Comparison of ENCODE assay signal across 8 cellular contexts in the genomic region with DNA sequence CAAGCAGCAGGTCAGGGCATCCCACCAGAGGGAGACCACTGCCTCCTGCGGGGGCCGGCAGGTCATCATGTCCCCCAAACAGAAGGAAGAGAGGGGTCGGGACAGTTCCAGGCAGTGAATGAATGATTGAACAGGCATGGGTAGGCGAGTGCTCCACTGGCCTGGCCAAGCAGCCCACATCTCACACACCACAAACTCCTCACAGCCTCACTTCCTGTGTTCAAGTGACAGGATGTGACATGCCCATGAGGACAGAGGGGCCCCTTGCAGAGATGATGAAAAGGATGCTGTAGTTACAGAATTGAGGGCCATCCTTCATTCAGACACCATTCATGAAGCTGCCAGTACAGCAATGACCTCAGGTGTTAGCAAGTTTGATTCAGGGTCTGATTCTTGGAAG. TPM values are rescaled to one million over a fixed set of nuclear protein-coding genes. Genes with fewer than 3 reads are reported as not detected.
A peak's percentile ranks its signal among the peaks of the same experiment; 100 is the strongest.
DNase-seq lines count a peak whose midpoint lies in the region; ATAC-seq and TF ChIP-seq lines count a peak whose summit lies in the region.

No MANE protein-coding gene starts in this region.

- TF ChIP-seq EP300 in suprapubic skin (IDR thresholded peaks at IDR 0.05), result no peak

- no peak overlapping the region for H4K91ac ChIP-seq in mesenchymal stem cell (ENCODE audit: low read length)

- H3K27me3 Mint-ChIP-seq in natural killer cell (ENCODE audit: low read depth in 2 of 2), result peaks cover 0 to 5% of the 10 kb centered on the region in 2 donors

- no peak for TF ChIP-seq POLR2A in suprapubic skin (IDR thresholded peaks at IDR 0.05)

- no peak overlapping the region for H3K4me2 ChIP-seq in mesenchymal stem cell (ENCODE audit: low read length, poor library complexity, severe bottlenecking)
- no peak overlapping the region for H3K4me2 ChIP-seq in GM23248 (ENCODE audit: unreplicated experiment)

- no peaks in the 10 kb centered on the region for H3F3A ChIP-seq in GM23248 (ENCODE audit: insufficient read depth)

- H3K4me3 ChIP-seq in suprapubic skin (no peak overlapping the region), mesenchymal stem cell (ENCODE audit: insufficient read depth in 1 of 2, low read depth in 1 of 2, low read length in 2 of 2) (no peak overlapping the region), GM23248 (no peak overlapping the region)

- no peak overlapping the region for H3K18ac ChIP-seq in mesenchymal stem cell (ENCODE audit: low read depth in 1 of 2, low read length in 2 of 2)

- H3K9ac ChIP-seq in mesenchymal stem cell (ENCODE audit: low read length) (no peak overlapping the region), GM23248 (no peak overlapping the region)

- no peak overlapping the region for H2AK5ac ChIP-seq in mesenchymal stem cell (ENCODE audit: low read length, severe bottlenecking)

- no peaks in the 10 kb centered on the region for H3K9me3 Mint-ChIP-seq in natural killer cell

- H4K8ac ChIP-seq in mesenchymal stem cell (ENCODE audit: low read length), result no peak overlapping the region

- H4K20me1 ChIP-seq in GM23248 (ENCODE audit: insufficient read depth), result no peaks in the 10 kb centered on the region

- H2BK5ac ChIP-seq in mesenchymal stem cell (ENCODE audit: low read depth, low read length, poor library complexity, severe bottlenecking), result no peak overlapping the region

- no peak overlapping the region for H2BK120ac ChIP-seq in mesenchymal stem cell (ENCODE audit: low read depth, low read length)

- no peaks in the 10 kb centered on the region for H3K9me3 ChIP-seq in suprapubic skin
- H3K9me3 ChIP-seq in mesenchymal stem cell (ENCODE audit: control insufficient read depth, low read length), result no peaks in the 10 kb centered on the region
- H3K9me3 ChIP-seq in GM23248 (ENCODE audit: low read depth), result no peaks in the 10 kb centered on the region

- H3K27ac ChIP-seq in suprapubic skin (no peak overlapping the region), mesenchymal stem cell (ENCODE audit: low read length, poor library complexity, severe bottlenecking) (no peak overlapping the region), GM23248 (no peak overlapping the region)

- no peak for TF ChIP-seq CTCF in natural killer cell (IDR thresholded peaks at IDR 0.05)
- TF ChIP-seq CTCF in suprapubic skin (IDR thresholded peaks at IDR 0.05), result no peak

- H2BK12ac ChIP-seq in mesenchymal stem cell (ENCODE audit: low read length in 2 of 2), result no peak overlapping the region

- H3K36me3 ChIP-seq in suprapubic skin, result no peaks in the 10 kb centered on the region
- no peaks in the 10 kb centered on the region for H3K36me3 ChIP-seq in mesenchymal stem cell (ENCODE audit: control insufficient read depth in 1 of 2, insufficient read depth in 2 of 2, low read depth in 1 of 2, low read length in 2 of 2)
- no peaks in the 10 kb centered on the region for H3K36me3 ChIP-seq in GM23248 (ENCODE audit: low read depth)

- H3K27me3 ChIP-seq in suprapubic skin (peaks cover 26% of the 10 kb centered on the region), mesenchymal stem cell (ENCODE audit: control insufficient read depth in 1 of 2, insufficient read depth in 1 of 2, low read length in 2 of 2) (peaks cover 18 to 42% of the 10 kb centered on the region in 2 experiments), GM23248 (replicated peaks; ENCODE audit: insufficient read depth) (peaks cover 25% of the 10 kb centered on the region)

- no peaks in the 10 kb centered on the region for H3K79me1 ChIP-seq in mesenchymal stem cell (replicated peaks; ENCODE audit: low read length, poor library complexity, severe bottlenecking)

- ATAC-seq in GM18511 (IDR thresholded peaks at IDR 0.05; ENCODE audit: unreplicated experiment), result peak; percentile 64
- peak; percentile 48 for ATAC-seq in HG02759 (IDR thresholded peaks at IDR 0.05; ENCODE audit: unreplicated experiment)
- ATAC-seq in natural killer cell, result peak; percentile 71 to 86 (median 79)

- in situ Hi-C loops in GM23248 (cut with MboI), result no loop called here

- H2BK15ac ChIP-seq in mesenchymal stem cell (ENCODE audit: low read depth, poor library complexity, severe bottlenecking), result no peak overlapping the region

- H3K79me2 ChIP-seq in GM23248 (ENCODE audit: insufficient read depth), result no peaks in the 10 kb centered on the region

- intact Hi-C loops in natural killer cell (cut with micrococcal nuclease), result loop anchor here (1.0 to 2.0 kb wide), 3 partner anchors 29 to 57 kb away; no protein-coding TSS in a partner anchor

- H3K4ac ChIP-seq in mesenchymal stem cell (ENCODE audit: low read depth in 1 of 2, low read length in 2 of 2), result no peak overlapping the region

- H3K9me2 ChIP-seq in GM23248 (ENCODE audit: insufficient read depth), result no peaks in the 10 kb centered on the region

- peak overlapping the region; percentile 93 to 94 for H3K27ac Mint-ChIP-seq in natural killer cell

- peaks cover 55 to 70% of the 10 kb centered on the region in 2 donors for H3K4me1 Mint-ChIP-seq in natural killer cell

- no peak overlapping the region for H3K14ac ChIP-seq in mesenchymal stem cell (ENCODE audit: low read length in 2 of 2)

- peak; percentile 12 for DNase-seq in T-helper 9 cell
- peak; percentile 62 for DNase-seq in natural killer cell
- no peak for DNase-seq in NCI-H2029 (lab: John Stamatoyannopoulos, UW)
- no peak for DNase-seq in suprapubic skin (ENCODE audit: low spot score in 2 of 2)
- DNase-seq in mesenchymal stem cell, result no peak
- no peak for DNase-seq in GM23248

- no peaks in the 10 kb centered on the region for H3K36me3 Mint-ChIP-seq in natural killer cell

- peaks cover 18% of the 10 kb centered on the region for H3K4me1 ChIP-seq in suprapubic skin
- H3K4me1 ChIP-seq in mesenchymal stem cell (ENCODE audit: control insufficient read depth, insufficient read depth, low read depth, low read length), result peaks cover 15% of the 10 kb centered on the region
- H3K4me1 ChIP-seq in GM23248 (ENCODE audit: insufficient read depth), result no peaks in the 10 kb centered on the region

- H2AFZ ChIP-seq in mesenchymal stem cell (ENCODE audit: low read depth, low read length) (no peak overlapping the region), GM23248 (no peak overlapping the region)

- 89% methylated on average over 4 of the region's 4 CpGs for WGBS in suprapubic skin
- WGBS in mesenchymal stem cell, result 95% methylated on average over 2 of the region's 4 CpGs
- 76 to 95% methylated on average over 4 of the region's 4 CpGs for WGBS in GM23248 (ENCODE audit: low coverage in 1 of 2, low lambda C conversion rate in 2 of 2, missing lambda C conversion rate in 2 of 2), 2 experiments

- no peak overlapping the region for H3K23ac ChIP-seq in mesenchymal stem cell (ENCODE audit: low read length in 2 of 2)

- H3K4me3 Mint-ChIP-seq in natural killer cell, result peak overlapping the region; percentile 69

RNA-seq across cellular contexts. Expression of gene IQSEC1, which starts 3.7 kb away (rescaled TPM):
- total RNA-seq in natural killer cell, result 100 to 1,000 TPM; 124 to 189 (median 138) TPM
- 10 to 100 TPM; 26.7 to 52.4 (median 35.5) TPM for total RNA-seq in suprapubic skin
- polyA plus RNA-seq in mesenchymal stem cell (2013, experiment 1 of 2), result 17.8 TPM
- 17.1 TPM for polyA plus RNA-seq in mesenchymal stem cell (2013, experiment 2 of 2)
- 21.2 and 21.6 TPM in 2 replicates for total RNA-seq in GM23248 (2014; rRNA removed; shearing (Covaris generic))
- polyA plus RNA-seq in GM23248 (2016; fragmentation: Nextera tagmentation; extraction: Ambion mirVana), result 5.1 and 5.2 TPM in 2 replicates

Comparison
In these comparisons a context has a peak if more than half of its experiments do, and no peak if none do; other contexts are left out.
1. DNase-seq: peak in T-helper 9 cell (single experiment) and natural killer cell (single experiment); none in NCI-H2029 (single experiment), suprapubic skin (0 of 2), mesenchymal stem cell (single experiment) and GM23248 (single experiment).
2. Peak in every context shown above with its lines, with median percentiles within 50 percentile points of each other: ATAC-seq.